7 cellular contexts compared by ENCODE assay signal in genomic region chrX:48890296-48890925, GRCh38.
A peak's percentile ranks its signal among the peaks of the same experiment; 100 is the strongest.
DNase-seq lines count a peak whose midpoint lies in the region; ATAC-seq and TF ChIP-seq lines count a peak whose summit lies in the region.

No MANE protein-coding gene starts in this region.

- peaks cover 15% of the 10 kb centered on the region for H3K4me1 Mint-ChIP-seq in stimulated activated effector memory CD8-positive, alpha-beta T cell treated with anti-CD3 and anti-CD28 coated beads, Interleukin-12 subunit alpha, Interleukin-12 subunit beta, amount 100 ng/mL, for 72 hours

- no peaks in the 10 kb centered on the region for H3K9me3 Mint-ChIP-seq in stimulated activated effector memory CD8-positive, alpha-beta T cell treated with anti-CD3 and anti-CD28 coated beads, Interleukin-12 subunit alpha, Interleukin-12 subunit beta, amount 100 ng/mL, for 72 hours

- ATAC-seq in GM21529 (IDR thresholded peaks at IDR 0.05; ENCODE audit: unreplicated experiment) (peak; percentile 4), HG03342 (IDR thresholded peaks at IDR 0.05; ENCODE audit: unreplicated experiment) (no peak), HG03139 (IDR thresholded peaks at IDR 0.05; ENCODE audit: unreplicated experiment) (no peak)
- no peak for ATAC-seq in stimulated activated effector memory CD8-positive, alpha-beta T cell treated with anti-CD3 and anti-CD28 coated beads, Interleukin-12 subunit alpha, Interleukin-12 subunit beta, amount 100 ng/mL, for 72 hours

- peaks cover 21% of the 10 kb centered on the region for H3K36me3 Mint-ChIP-seq in stimulated activated effector memory CD8-positive, alpha-beta T cell treated with anti-CD3 and anti-CD28 coated beads, Interleukin-12 subunit alpha, Interleukin-12 subunit beta, amount 100 ng/mL, for 72 hours

- TF ChIP-seq CTCF in foreskin fibroblast (IDR thresholded peaks at IDR 0.05; ENCODE audit: low read depth, low read length) = no peak

- H3K4me3 ChIP-seq in SK-N-MC = peak overlapping the region; percentile 77; the same call in 1 of the 2 replicates
- peak overlapping the region; percentile 45 to 53 for H3K4me3 ChIP-seq in foreskin fibroblast (ENCODE audit: low read depth in 1 of 2, low read length in 2 of 2)

- no peak overlapping the region for H3K9ac ChIP-seq in SK-N-MC (ENCODE audit: insufficient read length)

- H3K27ac Mint-ChIP-seq in stimulated activated effector memory CD8-positive, alpha-beta T cell treated with anti-CD3 and anti-CD28 coated beads, Interleukin-12 subunit alpha, Interleukin-12 subunit beta, amount 100 ng/mL, for 72 hours = peak overlapping the region; percentile 88

- H3K36me3 ChIP-seq in SK-N-MC (ENCODE audit: insufficient read depth, low read length) = no peaks in the 10 kb centered on the region; the same call in 1 of the 2 replicates

- H3K27ac ChIP-seq in SK-N-MC = no peak overlapping the region

- peak overlapping the region; percentile 81 for H3K4me3 Mint-ChIP-seq in stimulated activated effector memory CD8-positive, alpha-beta T cell treated with anti-CD3 and anti-CD28 coated beads, Interleukin-12 subunit alpha, Interleukin-12 subunit beta, amount 100 ng/mL, for 72 hours

- no peak for DNase-seq in SK-N-MC (ENCODE audit: low read depth, low spot score)
- DNase-seq in foreskin fibroblast = peak in 1 of 2 donors; percentile 7
- DNase-seq in stimulated activated effector memory CD8-positive, alpha-beta T cell treated with anti-CD3 and anti-CD28 coated beads, Interleukin-12 subunit alpha, Interleukin-12 subunit beta, amount 100 ng/mL, for 72 hours (ENCODE audit: low spot score in 2 of 2) = no peak
- DNase-seq in T-helper 9 cell = no peak

- H3K9me3 ChIP-seq in SK-N-MC (ENCODE audit: low read depth, low read length) = no peaks in the 10 kb centered on the region
